ENCODE assay signal across 9 cellular contexts in genomic region chr7:20778063-20778721, GRCh38. TPM values are rescaled to one million over a fixed set of nuclear protein-coding genes. Genes with fewer than 3 reads are reported as not detected.
DNase-seq lines count a peak whose midpoint lies in the region; ATAC-seq and TF ChIP-seq lines count a peak whose summit lies in the region.
"Had no signal": no experiment of that assay in that cellular context is flagged by ENCODE, and none has a peak within 500 bp of the region (broad histone marks: within the 10 kb centered on the region; RNA-seq: fewer than 3 reads in every experiment).

No MANE protein-coding gene starts in this region.

- H2AFZ ChIP-seq in smooth muscle cell (ENCODE audit: low read depth) = peak overlapping the region; percentile 86

- TF ChIP-seq CTCF in BE2C (IDR thresholded peaks at IDR 0.05; ENCODE audit: low read depth, low read length) (peak; percentile 55), smooth muscle cell (IDR thresholded peaks at IDR 0.05; ENCODE audit: borderline replicate concordance, insufficient read depth, poor library complexity, severe bottlenecking) (peak; percentile 67)

- H3K4me2 ChIP-seq in smooth muscle cell = peak overlapping the region; percentile 90

- no peak overlapping the region for H3K4me3 Mint-ChIP-seq in activated T-cell treated with anti-CD3 and anti-CD28 coated beads, Interleukin-2, amount 50 U/mL, for 4 hours

- no peaks in the 10 kb centered on the region for H3K36me3 ChIP-seq in BE2C
- no peaks in the 10 kb centered on the region for H3K36me3 ChIP-seq in smooth muscle cell (ENCODE audit: low read depth)

- H3K36me3 Mint-ChIP-seq in activated T-cell treated with anti-CD3 and anti-CD28 coated beads, Interleukin-2, amount 50 U/mL, for 4 hours (ENCODE audit: insufficient read depth) = peaks cover 3% of the 10 kb centered on the region

- DNase-seq in BE2C (peak; percentile 61), hippocampal formation (lab: John Stamatoyannopoulos, UW) (peak; percentile 12 to 42), smooth muscle cell (lab: John Stamatoyannopoulos, UW; ENCODE audit: unreplicated experiment) (no peak), NCI-H2171 treated with DMSO at 0.1 percent for 48 hours (lab: John Stamatoyannopoulos, UW) (no peak)
- DNase-seq in activated T-cell treated with anti-CD3 and anti-CD28 coated beads, Interleukin-2, amount 50 U/mL, for 4 hours = no peak
- no peak for DNase-seq in stimulated activated CD4-positive, alpha-beta T cell treated with anti-CD3 and anti-CD28 coated beads, Interleukin-4, amount 100 ng/mL, for 24 hours

- H3K4me1 Mint-ChIP-seq in activated T-cell treated with anti-CD3 and anti-CD28 coated beads, Interleukin-2, amount 50 U/mL, for 4 hours (ENCODE audit: low read depth) = peaks cover 7% of the 10 kb centered on the region

- H3K4me3 ChIP-seq in BE2C (ENCODE audit: low read depth, low read length) = no peak overlapping the region
- H3K4me3 ChIP-seq in smooth muscle cell = peak overlapping the region; percentile 58

- under 1% methylated on average over 49 of the region's 63 CpGs for whole genome bisulfite sequencing in smooth muscle cell (ENCODE audit: low lambda C conversion rate)

- peaks cover 79% of the 10 kb centered on the region for H3K27me3 Mint-ChIP-seq in activated T-cell treated with anti-CD3 and anti-CD28 coated beads, Interleukin-2, amount 50 U/mL, for 4 hours (ENCODE audit: low read depth)

- H4K20me1 ChIP-seq in smooth muscle cell (ENCODE audit: low read depth) = no peaks in the 10 kb centered on the region

- no peaks in the 10 kb centered on the region for H3F3A ChIP-seq in smooth muscle cell (ENCODE audit: low read depth)

- H3K9me3 ChIP-seq in BE2C (no peaks in the 10 kb centered on the region), smooth muscle cell (replicated peaks; ENCODE audit: low read depth) (no peaks in the 10 kb centered on the region)

- H3K4me1 ChIP-seq in BE2C (no peaks in the 10 kb centered on the region), smooth muscle cell (ENCODE audit: low read depth) (peaks cover 22% of the 10 kb centered on the region)

- ATAC-seq in GM19043 (IDR thresholded peaks at IDR 0.05; ENCODE audit: low read depth, unreplicated experiment) = peak; percentile 84
- peak; percentile 50 for ATAC-seq in HG03378 (IDR thresholded peaks at IDR 0.05; ENCODE audit: unreplicated experiment)
- peak; percentile 50 to 69 for ATAC-seq in activated T-cell treated with anti-CD3 and anti-CD28 coated beads, Interleukin-2, amount 50 U/mL, for 4 hours

- H3K27ac ChIP-seq in smooth muscle cell (ENCODE audit: low read depth) = no peak overlapping the region

- H3K27me3 ChIP-seq in BE2C (peaks cover 98% of the 10 kb centered on the region), smooth muscle cell (ENCODE audit: low read depth) (peaks cover 100% of the 10 kb centered on the region)

- H3K9me3 Mint-ChIP-seq in activated T-cell treated with anti-CD3 and anti-CD28 coated beads, Interleukin-2, amount 50 U/mL, for 4 hours = peaks cover 4% of the 10 kb centered on the region

- H3K9ac ChIP-seq in smooth muscle cell (ENCODE audit: low read depth) = no peak overlapping the region

- no peaks in the 10 kb centered on the region for H3K79me2 ChIP-seq in smooth muscle cell (ENCODE audit: low read depth)

RNA-seq across cellular contexts. Expression of gene SP8, which starts 8.5 kb away (rescaled TPM):
- not detected for polyA plus RNA-seq in BE2C (2012; ENCODE audit: insufficient read depth, insufficient read length, low read depth)
- not detected for total RNA-seq in activated T-cell treated with anti-CD3 and anti-CD28 coated beads, Interleukin-2, amount 50 U/mL, for 4 hours
- total RNA-seq in smooth muscle cell = not detected in 2 replicates
- not detected in 2 replicates for polyA plus RNA-seq in smooth muscle cell
- total RNA-seq: glomerular endothelial cell had no signal

Comparison
In these comparisons a context has a peak if more than half of its experiments do, and no peak if none do; other contexts are left out.
1. DNase-seq: peak in BE2C (single experiment) and hippocampal formation (2 of 2); none in activated T-cell treated with anti-CD3 and anti-CD28 coated beads, Interleukin-2, amount 50 U/mL, for 4 hours (single experiment), smooth muscle cell (single experiment), NCI-H2171 treated with DMSO at 0.1 percent for 48 hours (single experiment) and stimulated activated CD4-positive, alpha-beta T cell treated with anti-CD3 and anti-CD28 coated beads, Interleukin-4, amount 100 ng/mL, for 24 hours (single experiment).
2. Peak in every context shown above with its lines, with median percentiles within 50 percentile points of each other: ATAC-seq.